1 cellular context compared by ENCODE assay signal in genomic region chr1:194807530-194808220, GRCh38.
TF ChIP-seq lines count a peak whose summit lies in the region.

No MANE protein-coding gene starts in this region.

TF ChIP-seq in GM12878, 131 proteins besides CTCF, POLR2A, EP300 and RAD21 (continued from another document):
- TF ChIP-seq, protein P1, sequence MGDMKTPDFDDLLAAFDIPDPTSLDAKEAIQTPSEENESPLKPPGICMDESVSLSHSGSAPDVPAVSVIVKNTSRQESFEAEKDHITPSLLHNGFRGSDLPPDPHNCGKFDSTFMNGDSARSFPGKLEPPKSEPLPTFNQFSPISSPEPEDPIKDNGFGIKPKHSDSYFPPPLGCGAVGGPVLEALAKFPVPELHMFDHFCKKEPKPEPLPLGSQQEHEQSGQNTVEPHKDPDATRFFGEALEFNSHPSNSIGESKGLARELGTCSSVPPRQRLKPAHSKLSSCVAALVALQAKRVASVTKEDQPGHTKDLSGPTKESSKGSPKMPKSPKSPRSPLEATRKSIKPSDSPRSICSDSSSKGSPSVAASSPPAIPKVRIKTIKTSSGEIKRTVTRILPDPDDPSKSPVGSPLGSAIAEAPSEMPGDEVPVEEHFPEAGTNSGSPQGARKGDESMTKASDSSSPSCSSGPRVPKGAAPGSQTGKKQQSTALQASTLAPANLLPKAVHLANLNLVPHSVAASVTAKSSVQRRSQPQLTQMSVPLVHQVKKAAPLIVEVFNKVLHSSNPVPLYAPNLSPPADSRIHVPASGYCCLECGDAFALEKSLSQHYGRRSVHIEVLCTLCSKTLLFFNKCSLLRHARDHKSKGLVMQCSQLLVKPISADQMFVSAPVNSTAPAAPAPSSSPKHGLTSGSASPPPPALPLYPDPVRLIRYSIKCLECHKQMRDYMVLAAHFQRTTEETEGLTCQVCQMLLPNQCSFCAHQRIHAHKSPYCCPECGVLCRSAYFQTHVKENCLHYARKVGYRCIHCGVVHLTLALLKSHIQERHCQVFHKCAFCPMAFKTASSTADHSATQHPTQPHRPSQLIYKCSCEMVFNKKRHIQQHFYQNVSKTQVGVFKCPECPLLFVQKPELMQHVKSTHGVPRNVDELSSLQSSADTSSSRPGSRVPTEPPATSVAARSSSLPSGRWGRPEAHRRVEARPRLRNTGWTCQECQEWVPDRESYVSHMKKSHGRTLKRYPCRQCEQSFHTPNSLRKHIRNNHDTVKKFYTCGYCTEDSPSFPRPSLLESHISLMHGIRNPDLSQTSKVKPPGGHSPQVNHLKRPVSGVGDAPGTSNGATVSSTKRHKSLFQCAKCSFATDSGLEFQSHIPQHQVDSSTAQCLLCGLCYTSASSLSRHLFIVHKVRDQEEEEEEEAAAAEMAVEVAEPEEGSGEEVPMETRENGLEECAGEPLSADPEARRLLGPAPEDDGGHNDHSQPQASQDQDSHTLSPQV (IDR thresholded peaks at IDR 0.05): 0 out of 2 replicates have a peak, but pooled peaks have one; percentile 34
- no peak for TF ChIP-seq PML (IDR thresholded peaks at IDR 0.05; ENCODE audit: low read length)
- TF ChIP-seq FOS (IDR thresholded peaks at IDR 0.05; ENCODE audit: borderline replicate concordance, extremely low read depth, insufficient read length): no peak
- no peak for TF ChIP-seq SRF (IDR thresholded peaks at IDR 0.05; ENCODE audit: low read depth in 2 of 2, low read length in 2 of 2)
- 0 out of 2 replicates have a peak, but pooled peaks have one; percentile 51 for TF ChIP-seq BACH1 (IDR thresholded peaks at IDR 0.05; ENCODE audit: borderline replicate concordance)
- 0 out of 2 replicates have a peak, but pooled peaks have one; percentile 12 for TF ChIP-seq RELB (IDR thresholded peaks at IDR 0.05; ENCODE audit: low read depth)
- TF ChIP-seq NR2C2 (IDR thresholded peaks at IDR 0.05; ENCODE audit: borderline replicate concordance, control insufficient read depth, insufficient read length, low read depth): no peak
